In the genomic region with DNA sequence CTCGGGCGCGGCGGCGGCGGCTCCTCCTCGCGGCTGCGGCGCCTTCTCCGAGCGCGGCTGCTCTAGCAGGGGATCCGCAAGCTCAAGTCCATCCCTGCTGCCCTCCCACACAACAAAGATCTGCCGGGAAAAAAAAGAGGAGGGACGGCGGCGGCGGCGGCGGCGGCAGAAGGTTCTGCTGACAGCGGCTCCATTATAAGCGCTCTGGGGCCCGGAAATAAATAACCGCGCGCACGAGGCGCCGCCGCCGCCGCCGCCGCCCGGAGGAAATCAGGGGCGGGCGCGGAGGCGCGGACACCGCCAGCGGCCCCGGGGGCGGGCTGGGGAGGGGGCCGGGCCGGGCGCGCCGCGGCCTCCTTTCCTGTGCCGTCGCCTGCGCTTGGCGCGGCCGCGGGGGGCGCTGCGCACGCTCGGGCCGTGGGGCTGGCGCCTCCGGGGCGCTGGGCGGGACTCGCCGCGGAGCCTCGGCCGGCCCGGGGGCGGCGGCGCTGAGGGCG, we compare ENCODE assay signal across 1 cellular context.
TF ChIP-seq lines count a peak whose summit lies in the region.

A gene (minus strand): TSS at position 206 of the 497 bp plus-strand sequence. CDS start 331 bp downstream, outside the sequence.

TF ChIP-seq in HepG2, 621 proteins besides CTCF, POLR2A, EP300 and RAD21 (continued from another document and continues in another):
- TF ChIP-seq, protein P1, sequence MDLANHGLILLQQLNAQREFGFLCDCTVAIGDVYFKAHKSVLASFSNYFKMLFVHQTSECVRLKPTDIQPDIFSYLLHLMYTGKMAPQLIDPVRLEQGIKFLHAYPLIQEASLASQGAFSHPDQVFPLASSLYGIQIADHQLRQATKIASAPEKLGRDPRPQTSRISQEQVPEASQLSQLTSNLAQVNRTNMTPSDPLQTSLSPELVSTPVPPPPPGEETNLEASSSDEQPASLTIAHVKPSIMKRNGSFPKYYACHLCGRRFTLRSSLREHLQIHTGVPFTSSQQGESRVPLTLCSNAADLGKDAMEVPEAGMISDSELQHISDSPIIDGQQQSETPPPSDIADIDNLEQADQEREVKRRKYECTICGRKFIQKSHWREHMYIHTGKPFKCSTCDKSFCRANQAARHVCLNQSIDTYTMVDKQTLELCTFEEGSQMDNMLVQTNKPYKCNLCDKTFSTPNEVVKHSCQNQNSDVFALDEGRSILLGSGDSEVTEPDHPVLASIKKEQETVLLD (CRISPR knock-in tag; IDR thresholded peaks at IDR 0.05; ENCODE audit: low read depth): peak; percentile 47; the same call in 1 of the 2 replicates
- no peak for TF ChIP-seq ZNF562 (CRISPR knock-in tag; IDR thresholded peaks at IDR 0.05; ENCODE audit: borderline replicate concordance)
- TF ChIP-seq ZNF331 (CRISPR knock-in tag; IDR thresholded peaks at IDR 0.05): no peak
- no peak for TF ChIP-seq BRCA1 (CRISPR knock-in tag; IDR thresholded peaks at IDR 0.05)
- no peak for TF ChIP-seq EED (CRISPR knock-in tag; IDR thresholded peaks at IDR 0.05)
- no peak for TF ChIP-seq CAMTA2 (CRISPR knock-in tag; IDR thresholded peaks at IDR 0.05; ENCODE audit: borderline replicate concordance)
- no peak for TF ChIP-seq ZNF644 (CRISPR knock-in tag; IDR thresholded peaks at IDR 0.05; ENCODE audit: low read depth)
- 0 out of 3 replicates have a peak, but pooled peaks have one; percentile 14 for TF ChIP-seq MXI1 (IDR thresholded peaks at IDR 0.05; ENCODE audit: borderline replicate concordance, low read depth, low read length)
- TF ChIP-seq, protein P2, sequence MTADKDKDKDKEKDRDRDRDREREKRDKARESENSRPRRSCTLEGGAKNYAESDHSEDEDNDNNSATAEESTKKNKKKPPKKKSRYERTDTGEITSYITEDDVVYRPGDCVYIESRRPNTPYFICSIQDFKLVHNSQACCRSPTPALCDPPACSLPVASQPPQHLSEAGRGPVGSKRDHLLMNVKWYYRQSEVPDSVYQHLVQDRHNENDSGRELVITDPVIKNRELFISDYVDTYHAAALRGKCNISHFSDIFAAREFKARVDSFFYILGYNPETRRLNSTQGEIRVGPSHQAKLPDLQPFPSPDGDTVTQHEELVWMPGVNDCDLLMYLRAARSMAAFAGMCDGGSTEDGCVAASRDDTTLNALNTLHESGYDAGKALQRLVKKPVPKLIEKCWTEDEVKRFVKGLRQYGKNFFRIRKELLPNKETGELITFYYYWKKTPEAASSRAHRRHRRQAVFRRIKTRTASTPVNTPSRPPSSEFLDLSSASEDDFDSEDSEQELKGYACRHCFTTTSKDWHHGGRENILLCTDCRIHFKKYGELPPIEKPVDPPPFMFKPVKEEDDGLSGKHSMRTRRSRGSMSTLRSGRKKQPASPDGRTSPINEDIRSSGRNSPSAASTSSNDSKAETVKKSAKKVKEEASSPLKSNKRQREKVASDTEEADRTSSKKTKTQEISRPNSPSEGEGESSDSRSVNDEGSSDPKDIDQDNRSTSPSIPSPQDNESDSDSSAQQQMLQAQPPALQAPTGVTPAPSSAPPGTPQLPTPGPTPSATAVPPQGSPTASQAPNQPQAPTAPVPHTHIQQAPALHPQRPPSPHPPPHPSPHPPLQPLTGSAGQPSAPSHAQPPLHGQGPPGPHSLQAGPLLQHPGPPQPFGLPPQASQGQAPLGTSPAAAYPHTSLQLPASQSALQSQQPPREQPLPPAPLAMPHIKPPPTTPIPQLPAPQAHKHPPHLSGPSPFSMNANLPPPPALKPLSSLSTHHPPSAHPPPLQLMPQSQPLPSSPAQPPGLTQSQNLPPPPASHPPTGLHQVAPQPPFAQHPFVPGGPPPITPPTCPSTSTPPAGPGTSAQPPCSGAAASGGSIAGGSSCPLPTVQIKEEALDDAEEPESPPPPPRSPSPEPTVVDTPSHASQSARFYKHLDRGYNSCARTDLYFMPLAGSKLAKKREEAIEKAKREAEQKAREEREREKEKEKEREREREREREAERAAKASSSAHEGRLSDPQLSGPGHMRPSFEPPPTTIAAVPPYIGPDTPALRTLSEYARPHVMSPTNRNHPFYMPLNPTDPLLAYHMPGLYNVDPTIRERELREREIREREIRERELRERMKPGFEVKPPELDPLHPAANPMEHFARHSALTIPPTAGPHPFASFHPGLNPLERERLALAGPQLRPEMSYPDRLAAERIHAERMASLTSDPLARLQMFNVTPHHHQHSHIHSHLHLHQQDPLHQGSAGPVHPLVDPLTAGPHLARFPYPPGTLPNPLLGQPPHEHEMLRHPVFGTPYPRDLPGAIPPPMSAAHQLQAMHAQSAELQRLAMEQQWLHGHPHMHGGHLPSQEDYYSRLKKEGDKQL (CRISPR knock-in tag; IDR thresholded peaks at IDR 0.05; ENCODE audit: low read depth): no peak
- TF ChIP-seq MIXL1 (CRISPR knock-in tag; IDR thresholded peaks at IDR 0.05): no peak
- TF ChIP-seq RBFOX2 (IDR thresholded peaks at IDR 0.05; ENCODE audit: low read depth, low read length): peak; percentile 61
- TF ChIP-seq ZNF569 (CRISPR knock-in tag; IDR thresholded peaks at IDR 0.05; ENCODE audit: borderline replicate concordance): no peak
- TF ChIP-seq PAF1 (CRISPR knock-in tag; IDR thresholded peaks at IDR 0.05): no peak
- no peak for TF ChIP-seq HDAC6 (IDR thresholded peaks at IDR 0.05; ENCODE audit: low read depth, low read length)
- no peak for TF ChIP-seq ZBTB20 (CRISPR knock-in tag; IDR thresholded peaks at IDR 0.05; ENCODE audit: borderline replicate concordance, low read depth)
- TF ChIP-seq ZNF558 (CRISPR knock-in tag; IDR thresholded peaks at IDR 0.05; ENCODE audit: borderline replicate concordance): 0 out of 2 replicates have a peak, but pooled peaks have one; percentile 35
- TF ChIP-seq PHF8 (CRISPR knock-in tag; IDR thresholded peaks at IDR 0.05): peak; percentile 35; the same call in 1 of the 2 replicates
- TF ChIP-seq POLR2AphosphoS5 (IDR thresholded peaks at IDR 0.05; ENCODE audit: low read depth, low read length): no peak
- TF ChIP-seq ZBTB21 (CRISPR knock-in tag; IDR thresholded peaks at IDR 0.05): no peak
- no peak for TF ChIP-seq ZFP62 (CRISPR knock-in tag; IDR thresholded peaks at IDR 0.05)
- no peak for TF ChIP-seq RFX5 (IDR thresholded peaks at IDR 0.05; ENCODE audit: low read depth, low read length)
- TF ChIP-seq, protein P3, sequence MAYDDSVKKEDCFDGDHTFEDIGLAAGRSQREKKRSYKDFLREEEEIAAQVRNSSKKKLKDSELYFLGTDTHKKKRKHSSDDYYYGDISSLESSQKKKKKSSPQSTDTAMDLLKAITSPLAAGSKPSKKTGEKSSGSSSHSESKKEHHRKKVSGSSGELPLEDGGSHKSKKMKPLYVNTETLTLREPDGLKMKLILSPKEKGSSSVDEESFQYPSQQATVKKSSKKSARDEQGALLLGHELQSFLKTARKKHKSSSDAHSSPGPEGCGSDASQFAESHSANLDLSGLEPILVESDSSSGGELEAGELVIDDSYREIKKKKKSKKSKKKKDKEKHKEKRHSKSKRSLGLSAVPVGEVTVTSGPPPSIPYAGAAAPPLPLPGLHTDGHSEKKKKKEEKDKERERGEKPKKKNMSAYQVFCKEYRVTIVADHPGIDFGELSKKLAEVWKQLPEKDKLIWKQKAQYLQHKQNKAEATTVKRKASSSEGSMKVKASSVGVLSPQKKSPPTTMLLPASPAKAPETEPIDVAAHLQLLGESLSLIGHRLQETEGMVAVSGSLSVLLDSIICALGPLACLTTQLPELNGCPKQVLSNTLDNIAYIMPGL (CRISPR knock-in tag; IDR thresholded peaks at IDR 0.05; ENCODE audit: borderline replicate concordance in 1 of 2, low read depth in 1 of 2): peak in 1 of 2 experiments; percentile 17; a peak in 1 of 4 replicates
- TF ChIP-seq KLF9 (CRISPR knock-in tag; IDR thresholded peaks at IDR 0.05; ENCODE audit: low read depth): no peak
- no peak for TF ChIP-seq ZNF251 (CRISPR knock-in tag; IDR thresholded peaks at IDR 0.05)
- TF ChIP-seq ZNF547 (CRISPR knock-in tag; IDR thresholded peaks at IDR 0.05): no peak
- no peak for TF ChIP-seq ZNF33B (CRISPR knock-in tag; IDR thresholded peaks at IDR 0.05)
- TF ChIP-seq, protein P4, sequence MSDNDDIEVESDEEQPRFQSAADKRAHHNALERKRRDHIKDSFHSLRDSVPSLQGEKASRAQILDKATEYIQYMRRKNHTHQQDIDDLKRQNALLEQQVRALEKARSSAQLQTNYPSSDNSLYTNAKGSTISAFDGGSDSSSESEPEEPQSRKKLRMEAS (IDR thresholded peaks at IDR 0.05): peak; percentile 28; the same call in 1 of the 2 replicates
- TF ChIP-seq SRY (CRISPR knock-in tag; IDR thresholded peaks at IDR 0.05): no peak
- no peak for TF ChIP-seq JUNB (CRISPR knock-in tag; IDR thresholded peaks at IDR 0.05; ENCODE audit: borderline replicate concordance)
- TF ChIP-seq HOXA3 (CRISPR knock-in tag; IDR thresholded peaks at IDR 0.05): 0 out of 2 replicates have a peak, but pooled peaks have one; percentile 19
- TF ChIP-seq FOSL1 (CRISPR knock-in tag; IDR thresholded peaks at IDR 0.05; ENCODE audit: borderline replicate concordance): no peak
- TF ChIP-seq HNF4A (CRISPR knock-in tag; IDR thresholded peaks at IDR 0.05): no peak
- no peak for TF ChIP-seq ZNF773 (CRISPR knock-in tag; IDR thresholded peaks at IDR 0.05; ENCODE audit: borderline replicate concordance)
- TF ChIP-seq ISX (CRISPR knock-in tag; conservative IDR thresholded peaks at IDR 0.05): no peak
- TF ChIP-seq, protein P5, sequence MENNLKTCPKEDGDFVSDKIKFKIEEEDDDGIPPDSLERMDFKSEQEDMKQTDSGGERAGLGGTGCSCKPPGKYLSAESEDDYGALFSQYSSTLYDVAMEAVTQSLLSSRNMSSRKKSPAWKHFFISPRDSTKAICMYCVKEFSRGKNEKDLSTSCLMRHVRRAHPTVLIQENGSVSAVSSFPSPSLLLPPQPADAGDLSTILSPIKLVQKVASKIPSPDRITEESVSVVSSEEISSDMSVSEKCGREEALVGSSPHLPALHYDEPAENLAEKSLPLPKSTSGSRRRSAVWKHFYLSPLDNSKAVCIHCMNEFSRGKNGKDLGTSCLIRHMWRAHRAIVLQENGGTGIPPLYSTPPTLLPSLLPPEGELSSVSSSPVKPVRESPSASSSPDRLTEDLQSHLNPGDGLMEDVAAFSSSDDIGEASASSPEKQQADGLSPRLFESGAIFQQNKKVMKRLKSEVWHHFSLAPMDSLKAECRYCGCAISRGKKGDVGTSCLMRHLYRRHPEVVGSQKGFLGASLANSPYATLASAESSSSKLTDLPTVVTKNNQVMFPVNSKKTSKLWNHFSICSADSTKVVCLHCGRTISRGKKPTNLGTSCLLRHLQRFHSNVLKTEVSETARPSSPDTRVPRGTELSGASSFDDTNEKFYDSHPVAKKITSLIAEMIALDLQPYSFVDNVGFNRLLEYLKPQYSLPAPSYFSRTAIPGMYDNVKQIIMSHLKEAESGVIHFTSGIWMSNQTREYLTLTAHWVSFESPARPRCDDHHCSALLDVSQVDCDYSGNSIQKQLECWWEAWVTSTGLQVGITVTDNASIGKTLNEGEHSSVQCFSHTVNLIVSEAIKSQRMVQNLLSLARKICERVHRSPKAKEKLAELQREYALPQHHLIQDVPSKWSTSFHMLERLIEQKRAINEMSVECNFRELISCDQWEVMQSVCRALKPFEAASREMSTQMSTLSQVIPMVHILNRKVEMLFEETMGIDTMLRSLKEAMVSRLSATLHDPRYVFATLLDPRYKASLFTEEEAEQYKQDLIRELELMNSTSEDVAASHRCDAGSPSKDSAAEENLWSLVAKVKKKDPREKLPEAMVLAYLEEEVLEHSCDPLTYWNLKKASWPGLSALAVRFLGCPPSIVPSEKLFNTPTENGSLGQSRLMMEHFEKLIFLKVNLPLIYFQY (CRISPR knock-in tag; IDR thresholded peaks at IDR 0.05; ENCODE audit: borderline replicate concordance): no peak
- TF ChIP-seq, protein P6, sequence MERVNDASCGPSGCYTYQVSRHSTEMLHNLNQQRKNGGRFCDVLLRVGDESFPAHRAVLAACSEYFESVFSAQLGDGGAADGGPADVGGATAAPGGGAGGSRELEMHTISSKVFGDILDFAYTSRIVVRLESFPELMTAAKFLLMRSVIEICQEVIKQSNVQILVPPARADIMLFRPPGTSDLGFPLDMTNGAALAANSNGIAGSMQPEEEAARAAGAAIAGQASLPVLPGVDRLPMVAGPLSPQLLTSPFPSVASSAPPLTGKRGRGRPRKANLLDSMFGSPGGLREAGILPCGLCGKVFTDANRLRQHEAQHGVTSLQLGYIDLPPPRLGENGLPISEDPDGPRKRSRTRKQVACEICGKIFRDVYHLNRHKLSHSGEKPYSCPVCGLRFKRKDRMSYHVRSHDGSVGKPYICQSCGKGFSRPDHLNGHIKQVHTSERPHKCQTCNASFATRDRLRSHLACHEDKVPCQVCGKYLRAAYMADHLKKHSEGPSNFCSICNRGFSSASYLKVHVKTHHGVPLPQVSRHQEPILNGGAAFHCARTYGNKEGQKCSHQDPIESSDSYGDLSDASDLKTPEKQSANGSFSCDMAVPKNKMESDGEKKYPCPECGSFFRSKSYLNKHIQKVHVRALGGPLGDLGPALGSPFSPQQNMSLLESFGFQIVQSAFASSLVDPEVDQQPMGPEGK (CRISPR knock-in tag; IDR thresholded peaks at IDR 0.05): peak; percentile 21; the same call in 1 of the 2 replicates
- TF ChIP-seq ZMYM2 (CRISPR knock-in tag; IDR thresholded peaks at IDR 0.05): no peak
- 0 out of 2 replicates have a peak, but pooled peaks have one; percentile 1 for TF ChIP-seq HNRNPL (IDR thresholded peaks at IDR 0.05; ENCODE audit: low read depth, low read length)
- TF ChIP-seq HNRNPUL1 (IDR thresholded peaks at IDR 0.05; ENCODE audit: low read depth, low read length): no peak
- TF ChIP-seq SAFB2 (CRISPR knock-in tag; IDR thresholded peaks at IDR 0.05; ENCODE audit: borderline replicate concordance, low read depth): no peak
- no peak for TF ChIP-seq IRX3 (CRISPR knock-in tag; IDR thresholded peaks at IDR 0.05; ENCODE audit: borderline replicate concordance, low read depth)
- TF ChIP-seq HOXD1 (CRISPR knock-in tag; IDR thresholded peaks at IDR 0.05): no peak
- no peak for TF ChIP-seq BCL6 (CRISPR knock-in tag; IDR thresholded peaks at IDR 0.05)
- no peak for TF ChIP-seq CBX5 (CRISPR knock-in tag; IDR thresholded peaks at IDR 0.05; ENCODE audit: borderline replicate concordance)
- no peak for TF ChIP-seq HIVEP1 (CRISPR knock-in tag; IDR thresholded peaks at IDR 0.05)
- no peak for TF ChIP-seq NRL (CRISPR knock-in tag; IDR thresholded peaks at IDR 0.05; ENCODE audit: borderline replicate concordance)
- TF ChIP-seq, protein P7, sequence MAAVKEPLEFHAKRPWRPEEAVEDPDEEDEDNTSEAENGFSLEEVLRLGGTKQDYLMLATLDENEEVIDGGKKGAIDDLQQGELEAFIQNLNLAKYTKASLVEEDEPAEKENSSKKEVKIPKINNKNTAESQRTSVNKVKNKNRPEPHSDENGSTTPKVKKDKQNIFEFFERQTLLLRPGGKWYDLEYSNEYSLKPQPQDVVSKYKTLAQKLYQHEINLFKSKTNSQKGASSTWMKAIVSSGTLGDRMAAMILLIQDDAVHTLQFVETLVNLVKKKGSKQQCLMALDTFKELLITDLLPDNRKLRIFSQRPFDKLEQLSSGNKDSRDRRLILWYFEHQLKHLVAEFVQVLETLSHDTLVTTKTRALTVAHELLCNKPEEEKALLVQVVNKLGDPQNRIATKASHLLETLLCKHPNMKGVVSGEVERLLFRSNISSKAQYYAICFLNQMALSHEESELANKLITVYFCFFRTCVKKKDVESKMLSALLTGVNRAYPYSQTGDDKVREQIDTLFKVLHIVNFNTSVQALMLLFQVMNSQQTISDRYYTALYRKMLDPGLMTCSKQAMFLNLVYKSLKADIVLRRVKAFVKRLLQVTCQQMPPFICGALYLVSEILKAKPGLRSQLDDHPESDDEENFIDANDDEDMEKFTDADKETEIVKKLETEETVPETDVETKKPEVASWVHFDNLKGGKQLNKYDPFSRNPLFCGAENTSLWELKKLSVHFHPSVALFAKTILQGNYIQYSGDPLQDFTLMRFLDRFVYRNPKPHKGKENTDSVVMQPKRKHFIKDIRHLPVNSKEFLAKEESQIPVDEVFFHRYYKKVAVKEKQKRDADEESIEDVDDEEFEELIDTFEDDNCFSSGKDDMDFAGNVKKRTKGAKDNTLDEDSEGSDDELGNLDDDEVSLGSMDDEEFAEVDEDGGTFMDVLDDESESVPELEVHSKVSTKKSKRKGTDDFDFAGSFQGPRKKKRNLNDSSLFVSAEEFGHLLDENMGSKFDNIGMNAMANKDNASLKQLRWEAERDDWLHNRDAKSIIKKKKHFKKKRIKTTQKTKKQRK (IDR thresholded peaks at IDR 0.05; ENCODE audit: low read length): no peak
